In the genomic region with DNA sequence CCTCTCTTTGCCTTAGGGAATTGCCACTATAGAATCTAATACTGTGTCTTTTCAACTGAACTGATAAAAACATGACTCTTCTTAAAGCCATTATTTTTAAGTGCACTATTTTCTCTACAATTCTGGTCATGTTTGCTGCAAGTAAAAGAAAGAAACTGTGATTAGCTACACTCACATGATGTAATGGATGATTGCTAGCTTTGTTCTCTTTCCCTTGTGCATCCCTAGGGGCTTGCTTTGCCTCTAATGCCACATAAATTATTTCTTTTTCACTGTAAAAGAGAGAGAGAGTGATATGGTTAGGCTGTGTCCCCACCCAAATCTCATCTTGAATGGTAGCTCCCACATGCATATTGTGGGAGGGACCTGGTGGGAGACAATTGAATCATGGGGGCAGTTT, we compare ENCODE assay signal across 23 cellular contexts.
DNase-seq lines count a peak whose midpoint lies in the region; ATAC-seq, FAIRE-seq and TF ChIP-seq lines count a peak whose summit lies in the region.
"Had no signal": no experiment of that assay in that cellular context is flagged by ENCODE, and none has a peak within 500 bp of the region (broad histone marks: within the 10 kb centered on the region; RNA-seq: fewer than 3 reads in every experiment).

No MANE protein-coding gene starts in this region.

- no peaks in the 10 kb centered on the region; the same call in 2 of the 3 replicates for H3K4me1 Mint-ChIP-seq in GM23338
- H3K4me1 Mint-ChIP-seq: B cell; CD14-positive monocyte; CD4-positive, alpha-beta memory T cell; CD4-positive, CD25-positive, alpha-beta regulatory T cell; CD8-positive, alpha-beta memory T cell had no signal

- H3K4me3 ChIP-seq in BLaER1 (no peak overlapping the region), SK-N-MC (no peak overlapping the region), neural cell (ENCODE audit: low read length) (no peak overlapping the region), GM23338 (no peak overlapping the region)

- TF ChIP-seq POLR2A in H54 (IDR thresholded peaks at IDR 0.05; ENCODE audit: low read depth, low read length): no peak

- no peaks in the 10 kb centered on the region; the same call in 2 of the 3 replicates for H3K9me3 Mint-ChIP-seq in GM23338

- no peaks in the 10 kb centered on the region for H3K27me3 ChIP-seq in BLaER1
- H3K27me3 ChIP-seq in neural cell (ENCODE audit: insufficient read depth, low read depth, low read length): no peaks in the 10 kb centered on the region
- no peaks in the 10 kb centered on the region for H3K27me3 ChIP-seq in GM23338 (ENCODE audit: insufficient read depth)

- H3K79me2 ChIP-seq in neural cell (replicated peaks; ENCODE audit: insufficient read depth, low read length): no peaks in the 10 kb centered on the region
- H3K79me2 ChIP-seq in GM23338 (replicated peaks; ENCODE audit: insufficient read depth): no peaks in the 10 kb centered on the region

- no peak for TF ChIP-seq RAD21 in neural cell (conservative IDR thresholded peaks at IDR 0.05)

- H3F3A ChIP-seq in neural cell (ENCODE audit: insufficient read depth, low read length, poor library complexity, severe bottlenecking): no peaks in the 10 kb centered on the region
- H3F3A ChIP-seq in GM23338 (replicated peaks; ENCODE audit: low read depth): no peaks in the 10 kb centered on the region

- no peak overlapping the region for H2AFZ ChIP-seq in neural cell (ENCODE audit: low read depth, low read length)
- H2AFZ ChIP-seq in GM23338: no peak overlapping the region

- no peak for ATAC-seq in GM23338

- H3K27ac ChIP-seq in BLaER1: no peak overlapping the region
- no peak overlapping the region for H3K27ac ChIP-seq in SK-N-MC
- H3K27ac ChIP-seq in neural cell (ENCODE audit: low read length): peak overlapping the region; percentile 49
- H3K27ac ChIP-seq in GM23338 (ENCODE audit: low read depth): no peak overlapping the region

- H3K27me3 Mint-ChIP-seq in GM23338 (ENCODE audit: insufficient read depth, low read depth, poor library complexity): no peaks in the 10 kb centered on the region
- H3K27me3 Mint-ChIP-seq: B cell had no signal

- TF ChIP-seq CTCF in neural cell (IDR thresholded peaks at IDR 0.05; ENCODE audit: poor library complexity, severe bottlenecking): no peak
- no peak for TF ChIP-seq CTCF in GM23338 (conservative IDR thresholded peaks at IDR 0.05; ENCODE audit: low read depth in 2 of 2)

- H3K9me3 ChIP-seq in BLaER1 (peaks cover 8% of the 10 kb centered on the region; the same call in 1 of the 2 replicates), SK-N-MC (ENCODE audit: low read depth, low read length) (no peaks in the 10 kb centered on the region), neural cell (ENCODE audit: low read length) (no peaks in the 10 kb centered on the region)
- H3K9me3 ChIP-seq: Caco-2 had no signal

- H3K27ac Mint-ChIP-seq in GM23338: no peak overlapping the region
- H3K27ac Mint-ChIP-seq: B cell; CD14-positive monocyte; CD4-positive, alpha-beta memory T cell; CD4-positive, CD25-positive, alpha-beta regulatory T cell; CD8-positive, alpha-beta memory T cell had no signal

- FAIRE-seq in H54 (lab: Jason Lieb, UNC): no peak
- FAIRE-seq: A204.1, D721Med, G401.6, GM12891, GM19239 had no signal

- peak; percentile 22 for DNase-seq in SK-N-MC (ENCODE audit: low read depth, low spot score)
- DNase-seq in H54 (ENCODE audit: insufficient read length, low spot score): no peak
- DNase-seq in NCI-H748 treated with DMSO at 0.1 percent for 48 hours (lab: John Stamatoyannopoulos, UW): no peak
- DNase-seq in GM23338 (ENCODE audit: low spot score): no peak
- DNase-seq: 8988T; AML-193; C1 segment of cervical spinal cord; Caco-2; Calu3; CD4-positive, alpha-beta memory T cell; CD4-positive, CD25-positive, alpha-beta regulatory T cell; CD8-positive, alpha-beta memory T cell; DMS79 treated with DMSO at 0.1 percent for 48 hours; GF-D8 had no signal

- no peak overlapping the region for H3K4me3 Mint-ChIP-seq in GM23338
- H3K4me3 Mint-ChIP-seq: B cell; CD14-positive monocyte; CD4-positive, alpha-beta memory T cell; CD4-positive, CD25-positive, alpha-beta regulatory T cell; CD8-positive, alpha-beta memory T cell had no signal

- H3K4me2 ChIP-seq in BLaER1: peak overlapping the region; percentile 45
- no peak overlapping the region for H3K4me2 ChIP-seq in neural cell (ENCODE audit: low read length)
- no peak overlapping the region for H3K4me2 ChIP-seq in GM23338

- H3K4me1 ChIP-seq in BLaER1 (peaks cover 12% of the 10 kb centered on the region), GM23338 (ENCODE audit: insufficient read depth) (no peaks in the 10 kb centered on the region)
- H3K4me1 ChIP-seq: Caco-2 had no signal

- H3K9ac ChIP-seq in BLaER1 (no peak overlapping the region), SK-N-MC (ENCODE audit: insufficient read length) (no peak overlapping the region), neural cell (ENCODE audit: low read length) (no peak overlapping the region)

- H3K9me2 ChIP-seq in neural cell (ENCODE audit: insufficient read depth, low read length): no peaks in the 10 kb centered on the region
- peaks cover 4% of the 10 kb centered on the region; the same call in 1 of the 2 replicates for H3K9me2 ChIP-seq in GM23338 (ENCODE audit: insufficient read depth)

- no peak for TF ChIP-seq EP300 in neural cell (conservative IDR thresholded peaks at IDR 0.05; ENCODE audit: poor library complexity, severe bottlenecking)

- no peaks in the 10 kb centered on the region for H3K36me3 Mint-ChIP-seq in GM23338 (ENCODE audit: low read depth)
- H3K36me3 Mint-ChIP-seq: CD14-positive monocyte; CD4-positive, alpha-beta memory T cell; CD4-positive, CD25-positive, alpha-beta regulatory T cell; CD8-positive, alpha-beta memory T cell had no signal

- H3K36me3 ChIP-seq in BLaER1 (no peaks in the 10 kb centered on the region), SK-N-MC (ENCODE audit: insufficient read depth, low read length) (no peaks in the 10 kb centered on the region), neural cell (ENCODE audit: insufficient read depth, low read length) (no peaks in the 10 kb centered on the region), GM23338 (ENCODE audit: insufficient read depth) (no peaks in the 10 kb centered on the region)

- H4K20me1 ChIP-seq in BLaER1: no peaks in the 10 kb centered on the region
- H4K20me1 ChIP-seq in neural cell (ENCODE audit: insufficient read depth): no peaks in the 10 kb centered on the region
- H4K20me1 ChIP-seq in GM23338 (replicated peaks; ENCODE audit: insufficient read depth): no peaks in the 10 kb centered on the region

TF ChIP-seq in neural cell, 6 proteins besides CTCF, POLR2A, EP300 and RAD21:
- TF ChIP-seq TAF1 (IDR thresholded peaks at IDR 0.05; ENCODE audit: low read depth) (no peak), POLR2AphosphoS5 (IDR thresholded peaks at IDR 0.05) (peak; percentile 66)

TF ChIP-seq in GM23338, 12 proteins besides CTCF, POLR2A, EP300 and RAD21 (continues in another document):
- no peak for TF ChIP-seq ZNF331 (CRISPR knock-in tag; IDR thresholded peaks at IDR 0.05; ENCODE audit: low read depth)
- no peak for TF ChIP-seq EZH2phosphoT487 (IDR thresholded peaks at IDR 0.05; ENCODE audit: unreplicated experiment)
- TF ChIP-seq JUNB (IDR thresholded peaks at IDR 0.05; ENCODE audit: unreplicated experiment): no peak
